Comparison of ENCODE assay signal across 16 cellular contexts in the genomic region with DNA sequence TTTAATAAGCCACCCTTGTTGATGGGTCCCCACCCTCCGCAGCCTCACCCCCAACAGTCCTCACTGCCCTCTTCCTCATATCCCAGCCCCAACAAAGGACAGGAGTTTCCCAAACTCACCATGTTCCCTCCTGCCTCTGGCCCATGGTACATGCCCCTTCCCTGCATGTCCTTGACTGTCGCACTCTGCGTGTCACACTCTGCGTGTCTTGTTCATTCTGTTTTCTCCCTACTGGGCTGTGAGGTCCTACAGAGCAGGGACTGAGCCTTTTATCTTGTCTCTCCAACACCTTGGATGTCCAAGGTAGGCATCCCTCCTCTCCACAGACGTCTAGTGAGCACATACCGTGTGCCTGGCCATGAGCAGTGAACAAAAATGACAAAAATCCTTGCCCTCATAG.
A peak's percentile ranks its signal among the peaks of the same experiment; 100 is the strongest.
DNase-seq lines count a peak whose midpoint lies in the region; ATAC-seq and TF ChIP-seq lines count a peak whose summit lies in the region.
"Had no signal": no experiment of that assay in that cellular context is flagged by ENCODE, and none has a peak within 500 bp of the region (broad histone marks: within the 10 kb centered on the region; RNA-seq: fewer than 3 reads in every experiment).

No MANE protein-coding gene starts in this region.

- H3K27me3 ChIP-seq in cardiac muscle cell (no peaks in the 10 kb centered on the region), thymus (ENCODE audit: control insufficient read depth, insufficient read depth) (no peaks in the 10 kb centered on the region), PC-3 (ENCODE audit: low read length) (no peaks in the 10 kb centered on the region)
- H3K27me3 ChIP-seq: heart right ventricle, neutrophil had no signal

- H3K27ac Mint-ChIP-seq in activated T-helper 2 cell treated with anti-CD3 and anti-CD28 coated beads, Interferon-gamma antibody, Interleukin-2, Interleukin-4, amounts not matched to agents 10 μg/mL and 5 μg/mL and 100 μg/mL, durations not matched to agents 14 hours and 24 hours and 36 hours = peak overlapping the region; percentile 90

- no peak overlapping the region for H3K4me2 ChIP-seq in PC-3 (ENCODE audit: low read length)

- no peaks in the 10 kb centered on the region for H3K79me2 ChIP-seq in PC-3 (ENCODE audit: low read length)

- TF ChIP-seq CTCF in cardiac muscle cell (IDR thresholded peaks at IDR 0.05; ENCODE audit: low read depth, low read length) = no peak
- no peak for TF ChIP-seq CTCF in PC-3 (conservative IDR thresholded peaks at IDR 0.05; ENCODE audit: low read depth, low read length)

- 93% methylated on average over 6 of the region's 6 CpGs for WGBS in mesodermal cell (ENCODE audit: insufficient coverage in 2 of 2), 2 experiments
- WGBS in thymus = 97% methylated on average over 6 of the region's 6 CpGs

- H3F3A ChIP-seq in PC-3 (ENCODE audit: low read length, unreplicated experiment) = no peaks in the 10 kb centered on the region

- no peak overlapping the region for H2AFZ ChIP-seq in PC-3 (ENCODE audit: low read length)

- H4K20me1 ChIP-seq in PC-3 (ENCODE audit: low read length) = no peaks in the 10 kb centered on the region

- H3K9me2 ChIP-seq in PC-3 (replicated peaks; ENCODE audit: low read length) = no peaks in the 10 kb centered on the region

- peak overlapping the region; percentile 42 for H3K27ac ChIP-seq in cardiac muscle cell
- H3K27ac ChIP-seq in mesodermal cell (ENCODE audit: low read depth, low read length, severe bottlenecking) = peak overlapping the region; percentile 90
- H3K27ac ChIP-seq in thymus (ENCODE audit: low read depth) = peak overlapping the region; percentile 64
- H3K27ac ChIP-seq in PC-3 (ENCODE audit: low read length) = no peak overlapping the region
- H3K27ac ChIP-seq: neutrophil, RWPE1 had no signal

- peaks cover 62% of the 10 kb centered on the region for H3K36me3 Mint-ChIP-seq in activated T-helper 2 cell treated with anti-CD3 and anti-CD28 coated beads, Interferon-gamma antibody, Interleukin-2, Interleukin-4, amounts not matched to agents 10 μg/mL and 5 μg/mL and 100 μg/mL, durations not matched to agents 14 hours and 24 hours and 36 hours (ENCODE audit: low read depth)

- peaks cover 89% of the 10 kb centered on the region for H3K4me1 Mint-ChIP-seq in activated T-helper 2 cell treated with anti-CD3 and anti-CD28 coated beads, Interferon-gamma antibody, Interleukin-2, Interleukin-4, amounts not matched to agents 10 μg/mL and 5 μg/mL and 100 μg/mL, durations not matched to agents 14 hours and 24 hours and 36 hours (ENCODE audit: low read depth)

- no peaks in the 10 kb centered on the region for H3K9me3 Mint-ChIP-seq in activated T-helper 2 cell treated with anti-CD3 and anti-CD28 coated beads, Interferon-gamma antibody, Interleukin-2, Interleukin-4, amounts not matched to agents 10 μg/mL and 5 μg/mL and 100 μg/mL, durations not matched to agents 14 hours and 24 hours and 36 hours

- POLR2A ChIA-PET in PC-3 (lab: Charles Lee; ENCODE audit: unreplicated experiment) = no interaction called here

- no peak for ATAC-seq in left cardiac atrium
- no peak for ATAC-seq in PC-3

- H3K4me3 Mint-ChIP-seq in activated T-helper 2 cell treated with anti-CD3 and anti-CD28 coated beads, Interferon-gamma antibody, Interleukin-2, Interleukin-4, amounts not matched to agents 10 μg/mL and 5 μg/mL and 100 μg/mL, durations not matched to agents 14 hours and 24 hours and 36 hours (ENCODE audit: low read depth) = peak overlapping the region; percentile 11

- H3K4me1 ChIP-seq in cardiac muscle cell (ENCODE audit: low read depth) = peaks cover 40% of the 10 kb centered on the region
- H3K4me1 ChIP-seq in mesodermal cell (ENCODE audit: control insufficient read depth, insufficient read depth, low read length, poor library complexity, severe bottlenecking) = peaks cover 47% of the 10 kb centered on the region
- peaks cover 69% of the 10 kb centered on the region for H3K4me1 ChIP-seq in thymus (ENCODE audit: control insufficient read depth, insufficient read depth, low read length)
- H3K4me1 ChIP-seq in PC-3 (ENCODE audit: insufficient read depth, low read length) = peaks cover 19% of the 10 kb centered on the region

- intact Hi-C loops in left cardiac atrium (cut with DNase I) = loop anchor here (5.0 to 10.0 kb wide), 3 partner anchors 36 to 146 kb away; no protein-coding TSS in a partner anchor
- intact Hi-C loops in activated T-helper 2 cell treated with anti-CD3 and anti-CD28 coated beads, Interferon-gamma antibody, Interleukin-2, Interleukin-4, amounts not matched to agents 10 μg/mL and 5 μg/mL and 100 μg/mL, durations not matched to agents 14 hours and 24 hours and 36 hours (cut with micrococcal nuclease) = loop anchor here (2.0 to 5.0 kb wide), 4 partner anchors 14 to 256 kb away; no protein-coding TSS in a partner anchor
- intact Hi-C loops in PC-3 (cut with micrococcal nuclease) = no loop called here

- no TSS peak for BruUV-seq in PC-3 (replicated peaks; lab: Mats Ljungman, UMichigan)

- DNase-seq in cardiac muscle cell (ENCODE audit: low read depth in 1 of 2, low spot score in 1 of 2) = no peak
- DNase-seq in left cardiac atrium = no peak
- DNase-seq in activated T-helper 2 cell treated with anti-CD3 and anti-CD28 coated beads, Interferon-gamma antibody, Interleukin-2, Interleukin-4, amounts not matched to agents 10 μg/mL and 5 μg/mL and 100 μg/mL, durations not matched to agents 14 hours and 24 hours and 36 hours (ENCODE audit: low spot score) = no peak
- DNase-seq in SIG-M5 (lab: John Stamatoyannopoulos, UW) = no peak
- DNase-seq in PC-3 = no peak
- DNase-seq in stimulated activated CD4-positive, alpha-beta T cell treated with anti-CD3 and anti-CD28 coated beads, Interleukin-2, amount 100 ng/mL, for 48 hours = no peak
- DNase-seq: cerebellar nuclear complex, heart right ventricle, NCI-H187 treated with DMSO at 0.1 percent for 48 hours, NCI-H69, T1000 had no signal

- H3K36me3 ChIP-seq in cardiac muscle cell = no peaks in the 10 kb centered on the region
- peaks cover 14% of the 10 kb centered on the region for H3K36me3 ChIP-seq in mesodermal cell (ENCODE audit: control insufficient read depth, insufficient read depth, low read length)
- no peaks in the 10 kb centered on the region for H3K36me3 ChIP-seq in thymus (ENCODE audit: control insufficient read depth, insufficient read depth)
- H3K36me3 ChIP-seq in PC-3 (ENCODE audit: low read depth, low read length) = no peaks in the 10 kb centered on the region
- H3K36me3 ChIP-seq: thoracic aorta had no signal

- CTCF ChIA-PET in PC-3 (lab: Charles Lee) = no interaction called here

- no peaks in the 10 kb centered on the region for H3K27me3 Mint-ChIP-seq in activated T-helper 2 cell treated with anti-CD3 and anti-CD28 coated beads, Interferon-gamma antibody, Interleukin-2, Interleukin-4, amounts not matched to agents 10 μg/mL and 5 μg/mL and 100 μg/mL, durations not matched to agents 14 hours and 24 hours and 36 hours (ENCODE audit: low read depth)

- H3K4me3 ChIP-seq in cardiac muscle cell (no peak overlapping the region), mesodermal cell (ENCODE audit: extremely low read depth, insufficient read depth, low read length, poor library complexity, severe bottlenecking) (no peak overlapping the region), thymus (ENCODE audit: low read length) (no peak overlapping the region), PC-3 (ENCODE audit: low read length) (no peak overlapping the region)
- H3K4me3 ChIP-seq: heart right ventricle, thoracic aorta had no signal

- no peak overlapping the region for H3K9ac ChIP-seq in PC-3 (ENCODE audit: low read length)

- H3K9me3 ChIP-seq in cardiac muscle cell (ENCODE audit: low read depth) (no peaks in the 10 kb centered on the region), mesodermal cell (ENCODE audit: control insufficient read depth, low read length) (no peaks in the 10 kb centered on the region), thymus (ENCODE audit: control insufficient read depth) (no peaks in the 10 kb centered on the region), PC-3 (ENCODE audit: low read length) (no peaks in the 10 kb centered on the region)
- H3K9me3 ChIP-seq: heart right ventricle, neutrophil, thoracic aorta had no signal
